ENCODE assay signal across 38 cellular contexts in genomic region chr1:166343276-166343675, GRCh38.
"Had no signal": no experiment of that assay in that cellular context is flagged by ENCODE, and none has a peak within 500 bp of the region (broad histone marks: within the 10 kb centered on the region; RNA-seq: fewer than 3 reads in every experiment).

No MANE protein-coding gene starts in this region.

- H3K4me3 ChIP-seq: adrenal gland, ascending aorta, body of pancreas, breast epithelium, cardiac muscle cell had no signal

- H3K27me3 ChIP-seq: adrenal gland, ascending aorta, body of pancreas, brain microvascular endothelial cell, breast epithelium, cardiac muscle cell had no signal

- H3K9me3 ChIP-seq: adrenal gland, ascending aorta, body of pancreas had no signal

- H3K4me3 Mint-ChIP-seq: activated naive CD4-positive, alpha-beta T cell treated with anti-CD3 and anti-CD28 coated beads for 36 hours; activated naive CD4-positive, alpha-beta T cell treated with anti-CD3 and anti-CD28 coated beads, Interleukin-2, amount 10 ng/mL, durations not matched to agents 7 days and 5 days; activated naive CD4-positive, alpha-beta T cell treated with anti-CD3 and anti-CD28 coated beads, Interleukin-2, amount 50 U/mL, for 24 hours; activated naive CD8-positive, alpha-beta T cell; activated naive CD8-positive, alpha-beta T cell treated with anti-CD3 and anti-CD28 coated beads for 36 hours; activated naive CD8-positive, alpha-beta T cell treated with anti-CD3 and anti-CD28 coated beads, Interleukin-2, amount 10 ng/mL, durations not matched to agents 7 days and 5 days; activated naive CD8-positive, alpha-beta T cell treated with anti-CD3 and anti-CD28 coated beads, Interleukin-2, amount 50 U/mL, for 24 hours; activated T-cell treated with anti-CD3 and anti-CD28 coated beads, Interleukin-2, amount 50 U/mL, for 24 hours; activated T-cell treated with anti-CD3 and anti-CD28 coated beads, Interleukin-2, amount 50 U/mL, for 4 hours; activated T-cell treated with anti-CD3 and anti-CD28 coated beads, Interleukin-2, amount 50 U/mL, for 72 hours; activated T-helper 1 cell treated with anti-CD3 and anti-CD28 coated beads, Interleukin-12 subunit alpha, Interleukin-12 subunit beta, Interleukin-2, Interleukin-4 antibody, amounts not matched to agents 30 ng/mL and 10 ng/mL and 1 ng/mL, durations not matched to agents 14 hours and 24 hours and 36 hours; activated T-helper 17 cell treated with anti-CD3 and anti-CD28 coated beads, Interleukin-2, amount 50 U/mL, for 72 hours; brain; central memory CD8-positive, alpha-beta T cell had no signal

- ATAC-seq: activated naive CD4-positive, alpha-beta T cell treated with anti-CD3 and anti-CD28 coated beads, Interleukin-2, amount 50 U/mL, for 72 hours; activated naive CD8-positive, alpha-beta T cell treated with anti-CD3 and anti-CD28 coated beads, Interleukin-2, amount 50 U/mL, for 24 hours; activated T-cell treated with anti-CD3 and anti-CD28 coated beads, Interleukin-2, amount 50 U/mL, for 4 hours; activated T-cell treated with anti-CD3 and anti-CD28 coated beads, Interleukin-2, amount 50 U/mL, for 72 hours; activated T-helper 17 cell treated with anti-CD3 and anti-CD28 coated beads, Interleukin-2, amount 50 U/mL, for 72 hours; body of pancreas had no signal

- DNase-seq: activated effector memory CD4-positive, alpha-beta T cell treated with anti-CD3 and anti-CD28 coated beads, Interleukin-2, amount 50 U/mL, for 16 hours; activated effector memory CD4-positive, alpha-beta T cell treated with Interleukin-2 at 50 U/mL for 16 hours; activated gamma-delta T cell; activated gamma-delta T cell treated with Interleukin-2 at 50 U/mL for 16 hours; activated naive CD4-positive, alpha-beta T cell; activated naive CD4-positive, alpha-beta T cell treated with anti-CD3 and anti-CD28 coated beads for 36 hours; activated naive CD4-positive, alpha-beta T cell treated with anti-CD3 and anti-CD28 coated beads, Interleukin-2, amount 10 ng/mL, durations not matched to agents 7 days and 5 days; activated naive CD4-positive, alpha-beta T cell treated with anti-CD3 and anti-CD28 coated beads, Interleukin-2, amount 50 U/mL, for 16 hours; activated naive CD4-positive, alpha-beta T cell treated with Interleukin-2 at 50 U/mL for 16 hours; activated naive CD8-positive, alpha-beta T cell treated with anti-CD3 and anti-CD28 coated beads for 36 hours; activated naive CD8-positive, alpha-beta T cell treated with anti-CD3 and anti-CD28 coated beads, Interleukin-2, amount 10 ng/mL, durations not matched to agents 7 days and 5 days; activated naive CD8-positive, alpha-beta T cell treated with anti-CD3 and anti-CD28 coated beads, Interleukin-2, amount 50 U/mL, for 24 hours; activated T-cell treated with anti-CD3 and anti-CD28 coated beads for 4 hours; activated T-cell treated with anti-CD3 and anti-CD28 coated beads, Interleukin-2, amount 50 U/mL, for 1 hour; activated T-cell treated with anti-CD3 and anti-CD28 coated beads, Interleukin-2, amount 50 U/mL, for 24 hours; activated T-cell treated with anti-CD3 and anti-CD28 coated beads, Interleukin-2, amount 50 U/mL, for 4 hours; activated T-cell treated with anti-CD3 and anti-CD28 coated beads, Interleukin-2, amount 50 U/mL, for 48 hours; activated T-cell treated with anti-CD3 and anti-CD28 coated beads, Interleukin-2, amount 50 U/mL, for 72 hours; adrenal gland; amniotic stem cell; amygdala; aorta; body of pancreas; brain microvascular endothelial cell; caudate nucleus; central memory CD4-positive, alpha-beta T cell; cerebellar nuclear complex had no signal

- H3K27ac Mint-ChIP-seq: activated naive CD4-positive, alpha-beta T cell treated with anti-CD3 and anti-CD28 coated beads for 36 hours; activated naive CD4-positive, alpha-beta T cell treated with anti-CD3 and anti-CD28 coated beads, Interleukin-2, amount 10 ng/mL, durations not matched to agents 7 days and 5 days; activated naive CD4-positive, alpha-beta T cell treated with anti-CD3 and anti-CD28 coated beads, Interleukin-2, amount 50 U/mL, for 24 hours; activated naive CD4-positive, alpha-beta T cell treated with anti-CD3 and anti-CD28 coated beads, Interleukin-2, amount 50 U/mL, for 72 hours; activated naive CD8-positive, alpha-beta T cell; activated naive CD8-positive, alpha-beta T cell treated with anti-CD3 and anti-CD28 coated beads for 36 hours; activated naive CD8-positive, alpha-beta T cell treated with anti-CD3 and anti-CD28 coated beads, Interleukin-2, amount 10 ng/mL, durations not matched to agents 7 days and 5 days; activated naive CD8-positive, alpha-beta T cell treated with anti-CD3 and anti-CD28 coated beads, Interleukin-2, amount 50 U/mL, for 24 hours; activated T-cell treated with anti-CD3 and anti-CD28 coated beads, Interleukin-2, amount 50 U/mL, for 24 hours; activated T-cell treated with anti-CD3 and anti-CD28 coated beads, Interleukin-2, amount 50 U/mL, for 72 hours; activated T-helper 1 cell treated with anti-CD3 and anti-CD28 coated beads, Interleukin-12 subunit alpha, Interleukin-12 subunit beta, Interleukin-2, Interleukin-4 antibody, amounts not matched to agents 30 ng/mL and 10 ng/mL and 1 ng/mL, durations not matched to agents 14 hours and 24 hours and 36 hours; activated T-helper 17 cell treated with anti-CD3 and anti-CD28 coated beads, Interleukin-2, amount 50 U/mL, for 72 hours; activated T-helper 2 cell treated with anti-CD3 and anti-CD28 coated beads, Interferon-gamma antibody, Interleukin-2, Interleukin-4, amounts not matched to agents 10 μg/mL and 5 μg/mL and 100 μg/mL, durations not matched to agents 14 hours and 24 hours and 36 hours; brain had no signal

- H3K9me3 Mint-ChIP-seq: activated naive CD8-positive, alpha-beta T cell treated with anti-CD3 and anti-CD28 coated beads for 36 hours; activated T-cell treated with anti-CD3 and anti-CD28 coated beads, Interleukin-2, amount 50 U/mL, for 4 hours; central memory CD8-positive, alpha-beta T cell had no signal

- H3K4me1 ChIP-seq: adrenal gland, ascending aorta, body of pancreas, breast epithelium had no signal

- H3K27me3 Mint-ChIP-seq: activated naive CD4-positive, alpha-beta T cell treated with anti-CD3 and anti-CD28 coated beads, Interleukin-2, amount 10 ng/mL, durations not matched to agents 7 days and 5 days; activated naive CD4-positive, alpha-beta T cell treated with anti-CD3 and anti-CD28 coated beads, Interleukin-2, amount 50 U/mL, for 24 hours; activated naive CD8-positive, alpha-beta T cell; activated naive CD8-positive, alpha-beta T cell treated with anti-CD3 and anti-CD28 coated beads for 36 hours; activated naive CD8-positive, alpha-beta T cell treated with anti-CD3 and anti-CD28 coated beads, Interleukin-2, amount 10 ng/mL, durations not matched to agents 7 days and 5 days; activated T-cell treated with anti-CD3 and anti-CD28 coated beads, Interleukin-2, amount 50 U/mL, for 24 hours; activated T-helper 17 cell treated with anti-CD3 and anti-CD28 coated beads, Interleukin-2, amount 50 U/mL, for 72 hours had no signal

- H3K27ac ChIP-seq: adrenal gland, ascending aorta, body of pancreas, brain microvascular endothelial cell, breast epithelium, cardiac muscle cell had no signal

- H3K4me1 Mint-ChIP-seq: activated naive CD4-positive, alpha-beta T cell treated with anti-CD3 and anti-CD28 coated beads, Interleukin-2, amount 10 ng/mL, durations not matched to agents 7 days and 5 days; activated naive CD4-positive, alpha-beta T cell treated with anti-CD3 and anti-CD28 coated beads, Interleukin-2, amount 50 U/mL, for 24 hours; activated naive CD8-positive, alpha-beta T cell treated with anti-CD3 and anti-CD28 coated beads for 36 hours; activated naive CD8-positive, alpha-beta T cell treated with anti-CD3 and anti-CD28 coated beads, Interleukin-2, amount 10 ng/mL, durations not matched to agents 7 days and 5 days; activated naive CD8-positive, alpha-beta T cell treated with anti-CD3 and anti-CD28 coated beads, Interleukin-2, amount 50 U/mL, for 24 hours; activated T-helper 17 cell treated with anti-CD3 and anti-CD28 coated beads, Interleukin-2, amount 50 U/mL, for 72 hours; brain; central memory CD8-positive, alpha-beta T cell had no signal

- H3K36me3 ChIP-seq: adrenal gland, ascending aorta, brain microvascular endothelial cell, breast epithelium, cardiac muscle cell had no signal
